9 cellular contexts compared by ENCODE assay signal in the genomic region with DNA sequence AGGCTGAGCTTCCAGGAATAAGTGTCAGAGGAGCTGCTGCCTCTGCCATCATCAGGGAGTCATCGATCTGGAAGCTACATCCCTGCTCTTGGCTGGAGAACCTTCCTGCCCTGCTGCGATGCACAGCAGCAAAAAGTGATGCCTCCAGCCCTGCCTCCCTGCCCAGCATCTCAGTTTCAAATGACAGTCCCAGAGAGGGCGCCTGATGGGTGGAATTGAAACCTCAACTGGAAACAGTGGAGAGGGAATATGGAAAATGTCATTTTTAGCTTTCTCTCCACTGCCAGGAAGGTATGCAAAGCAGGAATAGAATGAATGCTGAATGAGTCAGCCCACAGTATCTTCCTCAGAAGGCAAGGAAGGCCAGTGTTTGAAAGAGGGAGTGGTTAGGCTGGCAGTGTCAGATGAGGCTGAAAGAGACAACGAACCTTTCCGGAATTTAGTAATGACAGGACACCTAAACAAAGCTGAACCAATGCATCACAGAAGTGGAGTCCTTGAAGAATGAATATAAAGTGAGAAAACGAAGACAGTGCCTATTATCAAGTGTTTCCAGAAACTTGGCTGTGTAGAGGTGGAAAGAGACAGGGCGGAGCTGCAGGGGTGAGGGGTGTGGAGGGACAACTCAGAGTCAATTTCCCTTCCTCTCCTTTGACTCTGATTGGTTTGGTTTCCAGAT.
A peak's percentile ranks its signal among the peaks of the same experiment; 100 is the strongest.
DNase-seq lines count a peak whose midpoint lies in the region; ATAC-seq, FAIRE-seq and TF ChIP-seq lines count a peak whose summit lies in the region.
"Had no signal": no experiment of that assay in that cellular context is flagged by ENCODE, and none has a peak within 500 bp of the region (broad histone marks: within the 10 kb centered on the region; RNA-seq: fewer than 3 reads in every experiment).

No MANE protein-coding gene starts in this region.

- ATAC-seq in lung (ENCODE audit: insufficient read depth, low FRiP score) (peak; percentile 29), HG03469 (IDR thresholded peaks at IDR 0.05; ENCODE audit: unreplicated experiment) (no peak), HG03520 (IDR thresholded peaks at IDR 0.05; ENCODE audit: unreplicated experiment) (no peak), HG03378 (IDR thresholded peaks at IDR 0.05; ENCODE audit: unreplicated experiment) (no peak)

- H3K36me3 Mint-ChIP-seq in astrocyte (ENCODE audit: low read depth, unreplicated experiment): peaks cover 5% of the 10 kb centered on the region

- H3K4me3 ChIP-seq in Jurkat, Clone E6-1 (ENCODE audit: low read length): no peak overlapping the region
- H3K4me3 ChIP-seq in astrocyte (ENCODE audit: insufficient read depth, low read depth, low read length): peak overlapping the region; percentile 22
- H3K4me3 ChIP-seq in lung: no peak overlapping the region

- peak overlapping the region; percentile 81 for H3K27ac Mint-ChIP-seq in astrocyte (ENCODE audit: unreplicated experiment)
- H3K27ac Mint-ChIP-seq: activated T-helper 2 cell treated with anti-CD3 and anti-CD28 coated beads, Interferon-gamma antibody, Interleukin-2, Interleukin-4, amounts not matched to agents 10 μg/mL and 5 μg/mL and 100 μg/mL, durations not matched to agents 14 hours and 24 hours and 36 hours had no signal

- no peaks in the 10 kb centered on the region for H3K27me3 Mint-ChIP-seq in astrocyte (ENCODE audit: low read depth, unreplicated experiment)

- H3K4me3 Mint-ChIP-seq in astrocyte (ENCODE audit: unreplicated experiment): no peak overlapping the region

- H3K4me1 Mint-ChIP-seq in astrocyte (ENCODE audit: low read depth, unreplicated experiment): peaks cover 41% of the 10 kb centered on the region

- H3K36me3 ChIP-seq in astrocyte (ENCODE audit: insufficient read depth, low read length) (no peaks in the 10 kb centered on the region), lung (ENCODE audit: control insufficient read depth in 2 of 2, insufficient read depth in 2 of 2, low read length in 2 of 2) (no peaks in the 10 kb centered on the region)

- DNase-seq in AG09319 (ENCODE audit: extremely low read depth, low read depth) (peak; percentile 57), astrocyte (ENCODE audit: low read depth) (peak; percentile 96), lung (ENCODE audit: low spot score) (no peak), NCI-H69 (lab: John Stamatoyannopoulos, UW) (no peak)
- peak; percentile 32 for DNase-seq in Jurkat, Clone E6-1 (ENCODE audit: low read depth, low spot score)

- peak overlapping the region; percentile 6 for H2AFZ ChIP-seq in astrocyte (ENCODE audit: low read depth, low read length)

- peak overlapping the region; percentile 77 for H3K4me2 ChIP-seq in astrocyte (ENCODE audit: low read length)

- TF ChIP-seq CTCF in AG09319 (IDR thresholded peaks at IDR 0.05; ENCODE audit: low read depth, low read length) (no peak), astrocyte (IDR thresholded peaks at IDR 0.05; ENCODE audit: insufficient read depth, low read depth, low read length) (no peak), lung (IDR thresholded peaks at IDR 0.05; ENCODE audit: control extremely low read depth, extremely low read depth) (no peak)

- H3K27ac ChIP-seq in astrocyte (ENCODE audit: low read depth, low read length) (peak overlapping the region; percentile 77), lung (ENCODE audit: low read depth in 1 of 2, low read length in 1 of 2) (no peak overlapping the region)

- H3K9me3 Mint-ChIP-seq in astrocyte (ENCODE audit: unreplicated experiment): peaks cover 21% of the 10 kb centered on the region
- H3K9me3 Mint-ChIP-seq: activated T-helper 2 cell treated with anti-CD3 and anti-CD28 coated beads, Interferon-gamma antibody, Interleukin-2, Interleukin-4, amounts not matched to agents 10 μg/mL and 5 μg/mL and 100 μg/mL, durations not matched to agents 14 hours and 24 hours and 36 hours had no signal

- FAIRE-seq in astrocyte (lab: Jason Lieb, UNC): peak; percentile 98

- H3K4me1 ChIP-seq in astrocyte (ENCODE audit: insufficient read depth, low read length): peaks cover 48% of the 10 kb centered on the region
- no peaks in the 10 kb centered on the region for H3K4me1 ChIP-seq in lung (ENCODE audit: control insufficient read depth in 2 of 2, insufficient read depth in 2 of 2, low read length in 2 of 2)

- 65 to 68% methylated on average over 7 of the region's 7 CpGs for WGBS in lung, 2 donors

- H3K9ac ChIP-seq in astrocyte (ENCODE audit: low read length): peak overlapping the region; percentile 68

- H3K27me3 ChIP-seq in astrocyte (ENCODE audit: insufficient read depth, low read length): no peaks in the 10 kb centered on the region
- no peaks in the 10 kb centered on the region for H3K27me3 ChIP-seq in lung (ENCODE audit: control insufficient read depth, insufficient read depth)

- no peaks in the 10 kb centered on the region for H4K20me1 ChIP-seq in astrocyte (ENCODE audit: insufficient read depth, low read length)

- no peaks in the 10 kb centered on the region for H3K79me2 ChIP-seq in astrocyte (ENCODE audit: insufficient read depth, low read length)

- H3K9me3 ChIP-seq in astrocyte (ENCODE audit: insufficient read depth, low read depth, low read length) (peaks cover 5% of the 10 kb centered on the region), lung (ENCODE audit: control insufficient read depth in 2 of 2, insufficient read depth in 1 of 2, low read length in 1 of 2) (peaks cover 0 to 6% of the 10 kb centered on the region in 2 donors)

Comparison
In these comparisons a context has a peak if more than half of its experiments do, and no peak if none do; other contexts are left out.
1. DNase-seq: peak in AG09319 (single experiment), Jurkat, Clone E6-1 (single experiment) and astrocyte (single experiment); none in lung (single experiment) and NCI-H69 (single experiment).